In genomic region chr5:131394128-131394527, GRCh38 we compare ENCODE assay signal across 9 cellular contexts.
DNase-seq lines count a peak whose midpoint lies in the region; ATAC-seq and TF ChIP-seq lines count a peak whose summit lies in the region.
"Had no signal": no experiment of that assay in that cellular context is flagged by ENCODE, and none has a peak within 500 bp of the region (broad histone marks: within the 10 kb centered on the region; RNA-seq: fewer than 3 reads in every experiment).

No MANE protein-coding gene starts in this region.

- TF ChIP-seq CTCF in Caco-2 (IDR thresholded peaks at IDR 0.05; ENCODE audit: insufficient read depth in 1 of 2, low read depth in 1 of 2, low read length in 1 of 2, severe bottlenecking in 1 of 2, unreplicated experiment in 1 of 2) = no peak

- intact Hi-C loops in Caco-2 (cut with micrococcal nuclease; ENCODE audit: unreplicated experiment) = no loop called here

- peaks cover 1% of the 10 kb centered on the region; the same call in 1 of the 2 replicates for H3K36me3 ChIP-seq in Caco-2 (ENCODE audit: control insufficient read depth, insufficient read depth, low read length)

- BruUV-seq in Caco-2 (replicated peaks; lab: Mats Ljungman, UMichigan) = TSS peak; percentile 15

- peak overlapping the region; percentile 25 for H3K27ac Mint-ChIP-seq in Caco-2 (ENCODE audit: unreplicated experiment)
- H3K27ac Mint-ChIP-seq in stimulated activated naive CD8-positive, alpha-beta T cell treated with anti-CD3 and anti-CD28 coated beads, Interleukin-15, Interleukin-2, amounts not matched to agents 100 ng/mL and 50 ng/mL, for 24 hours = peak overlapping the region; percentile 96

- ATAC-seq in GM21367 (IDR thresholded peaks at IDR 0.05; ENCODE audit: unreplicated experiment) (peak; percentile 77), HG03575 (IDR thresholded peaks at IDR 0.05; ENCODE audit: extremely low read depth, insufficient number of reproducible peaks, low FRiP score, unreplicated experiment) (peak; percentile 33)

- no peak overlapping the region for H3K4me3 ChIP-seq in Caco-2 (ENCODE audit: low read depth, low read length)
- H3K4me3 ChIP-seq: cardiac muscle cell had no signal

- H3K36me3 Mint-ChIP-seq in Caco-2 (ENCODE audit: insufficient read depth, unreplicated experiment) = peaks cover 88% of the 10 kb centered on the region
- H3K36me3 Mint-ChIP-seq in stimulated activated naive CD8-positive, alpha-beta T cell treated with anti-CD3 and anti-CD28 coated beads, Interleukin-15, Interleukin-2, amounts not matched to agents 100 ng/mL and 50 ng/mL, for 24 hours (ENCODE audit: low read depth) = peaks cover 93% of the 10 kb centered on the region

- H3K27me3 Mint-ChIP-seq in Caco-2 (ENCODE audit: insufficient read depth, unreplicated experiment) = no peaks in the 10 kb centered on the region
- H3K27me3 Mint-ChIP-seq in stimulated activated naive CD8-positive, alpha-beta T cell treated with anti-CD3 and anti-CD28 coated beads, Interleukin-15, Interleukin-2, amounts not matched to agents 100 ng/mL and 50 ng/mL, for 24 hours = no peaks in the 10 kb centered on the region

- CTCF ChIA-PET in Caco-2 (lab: Charles Lee) = no interaction called here

- H3K4me1 Mint-ChIP-seq in Caco-2 (ENCODE audit: low read depth, unreplicated experiment) = no peaks in the 10 kb centered on the region
- peaks cover 90% of the 10 kb centered on the region for H3K4me1 Mint-ChIP-seq in stimulated activated naive CD8-positive, alpha-beta T cell treated with anti-CD3 and anti-CD28 coated beads, Interleukin-15, Interleukin-2, amounts not matched to agents 100 ng/mL and 50 ng/mL, for 24 hours (ENCODE audit: low read depth)

- no peak overlapping the region for H3K4me3 Mint-ChIP-seq in Caco-2 (ENCODE audit: unreplicated experiment)
- H3K4me3 Mint-ChIP-seq in stimulated activated naive CD8-positive, alpha-beta T cell treated with anti-CD3 and anti-CD28 coated beads, Interleukin-15, Interleukin-2, amounts not matched to agents 100 ng/mL and 50 ng/mL, for 24 hours = peak overlapping the region; percentile 60

- no peaks in the 10 kb centered on the region for H3K9me3 Mint-ChIP-seq in Caco-2 (ENCODE audit: unreplicated experiment)
- no peaks in the 10 kb centered on the region for H3K9me3 Mint-ChIP-seq in stimulated activated naive CD8-positive, alpha-beta T cell treated with anti-CD3 and anti-CD28 coated beads, Interleukin-15, Interleukin-2, amounts not matched to agents 100 ng/mL and 50 ng/mL, for 24 hours

- H3K27me3 ChIP-seq in Caco-2 (replicated peaks; ENCODE audit: control insufficient read depth, insufficient read depth, low read length) = no peaks in the 10 kb centered on the region
- H3K27me3 ChIP-seq: cardiac muscle cell had no signal

- POLR2A ChIA-PET in Caco-2 (lab: Charles Lee) = no interaction called here

- no peaks in the 10 kb centered on the region for H3K4me1 ChIP-seq in Caco-2

- H3K9me3 ChIP-seq in Caco-2 = no peaks in the 10 kb centered on the region

- DNase-seq in Caco-2 (no peak), dermis microvascular lymphatic vessel endothelial cell (ENCODE audit: low read depth in 2 of 2) (peak; percentile 93 to 96), cerebellar cortex (ENCODE audit: low spot score) (no peak), SKM-1 (lab: John Stamatoyannopoulos, UW; ENCODE audit: unreplicated experiment) (no peak), NCI-H526 (lab: John Stamatoyannopoulos, UW) (no peak)

Comparison
In these comparisons a context has a peak if more than half of its experiments do, and no peak if none do; other contexts are left out.
1. DNase-seq: peak in dermis microvascular lymphatic vessel endothelial cell (2 of 2); none in Caco-2 (0 of 2), cerebellar cortex (single experiment), SKM-1 (single experiment) and NCI-H526 (0 of 2).